31 cellular contexts compared by ENCODE assay signal in the genomic region with DNA sequence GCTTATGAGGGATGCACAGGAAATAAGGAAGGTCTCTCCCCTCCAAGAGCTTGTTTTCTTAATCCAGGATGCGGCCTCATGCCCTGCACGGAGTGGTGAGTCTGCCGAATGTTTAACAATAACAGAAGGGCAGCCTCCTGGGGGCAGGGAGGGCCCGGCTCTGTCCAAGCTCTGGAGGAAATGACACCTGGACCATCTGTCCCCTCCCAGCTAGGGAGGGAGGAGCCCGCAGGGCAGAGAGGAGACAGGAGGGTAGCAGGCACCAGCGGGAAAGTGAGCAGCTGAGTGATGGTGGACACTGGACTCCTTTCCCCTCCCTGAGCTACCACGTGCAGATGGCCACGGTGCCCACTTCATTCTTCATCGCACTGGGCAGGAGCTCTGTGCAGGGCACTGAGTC.
DNase-seq lines count a peak whose midpoint lies in the region; ATAC-seq and TF ChIP-seq lines count a peak whose summit lies in the region.
"Had no signal": no experiment of that assay in that cellular context is flagged by ENCODE, and none has a peak within 500 bp of the region (broad histone marks: within the 10 kb centered on the region; RNA-seq: fewer than 3 reads in every experiment).

No MANE protein-coding gene starts in this region.

- H4K20me1 ChIP-seq in GM23338 (replicated peaks; ENCODE audit: insufficient read depth): no peaks in the 10 kb centered on the region
- H4K20me1 ChIP-seq: BLaER1; BLaER1 treated with 17β-estradiol and CSF1 and Interleukin-3, amounts not matched to agents 10 nM and 100 nM had no signal

- peaks cover 8% of the 10 kb centered on the region for H3K27me3 Mint-ChIP-seq in GM23338 (ENCODE audit: insufficient read depth, low read depth, poor library complexity)
- H3K27me3 Mint-ChIP-seq: B cell; CD4-positive, alpha-beta T cell had no signal

- H4K91ac ChIP-seq in neuronal stem cell (ENCODE audit: low read depth, low read length, poor library complexity): no peak overlapping the region
- H4K91ac ChIP-seq in mesenchymal stem cell (ENCODE audit: low read length): no peak overlapping the region

- H3K9ac ChIP-seq in neuronal stem cell (ENCODE audit: low read depth, low read length, poor library complexity) (no peak overlapping the region), mesenchymal stem cell (ENCODE audit: low read length) (no peak overlapping the region)
- H3K9ac ChIP-seq: BLaER1; BLaER1 treated with 17β-estradiol and CSF1 and Interleukin-3, amounts not matched to agents 10 nM and 100 nM had no signal

- H3K23ac ChIP-seq in neuronal stem cell (ENCODE audit: low read depth, low read length, poor library complexity): no peak overlapping the region
- H3K23ac ChIP-seq in mesenchymal stem cell (ENCODE audit: low read length in 2 of 2): no peak overlapping the region

- H3K4me1 ChIP-seq in GM23338 (ENCODE audit: insufficient read depth) (no peaks in the 10 kb centered on the region), neuronal stem cell (ENCODE audit: control insufficient read depth in 2 of 2, insufficient read depth in 1 of 2, low read depth in 1 of 2, low read length in 2 of 2) (peaks cover 0 to 3% of the 10 kb centered on the region in 2 donors), mesenchymal stem cell (ENCODE audit: control insufficient read depth, insufficient read depth, low read depth, low read length) (no peaks in the 10 kb centered on the region)
- H3K4me1 ChIP-seq: A549; BE2C; BLaER1; BLaER1 treated with 17β-estradiol and CSF1 and Interleukin-3, amounts not matched to agents 10 nM and 100 nM; Caco-2 had no signal

- H3K4ac ChIP-seq in neuronal stem cell (ENCODE audit: low read length): no peak overlapping the region
- no peak overlapping the region for H3K4ac ChIP-seq in mesenchymal stem cell (ENCODE audit: low read depth in 1 of 2, low read length in 2 of 2)

- H3K36me3 Mint-ChIP-seq in GM23338 (ENCODE audit: low read depth): no peaks in the 10 kb centered on the region
- H3K36me3 Mint-ChIP-seq: CD14-positive monocyte; CD4-positive, alpha-beta memory T cell; CD4-positive, CD25-positive, alpha-beta regulatory T cell; CD8-positive, alpha-beta memory T cell; CD8-positive, alpha-beta T cell had no signal

- H3K9me3 ChIP-seq in neuronal stem cell (replicated peaks in 1 of 2; ENCODE audit: control insufficient read depth in 2 of 2, insufficient read depth in 1 of 2, low read depth in 1 of 2, low read length in 2 of 2) (no peaks in the 10 kb centered on the region), mesenchymal stem cell (ENCODE audit: control insufficient read depth, low read length) (no peaks in the 10 kb centered on the region)
- H3K9me3 ChIP-seq: A549; BE2C; BLaER1; BLaER1 treated with 17β-estradiol and CSF1 and Interleukin-3, amounts not matched to agents 10 nM and 100 nM; Caco-2 had no signal

- no peaks in the 10 kb centered on the region for H3F3A ChIP-seq in GM23338 (replicated peaks; ENCODE audit: low read depth)

- H2BK120ac ChIP-seq in neuronal stem cell (ENCODE audit: low read depth, low read length): no peak overlapping the region
- H2BK120ac ChIP-seq in mesenchymal stem cell (ENCODE audit: low read depth, low read length): no peak overlapping the region

- H3K36me3 ChIP-seq in GM23338 (ENCODE audit: insufficient read depth): no peaks in the 10 kb centered on the region
- no peaks in the 10 kb centered on the region for H3K36me3 ChIP-seq in neuronal stem cell (replicated peaks in 1 of 2; ENCODE audit: control insufficient read depth in 2 of 2, insufficient read depth in 2 of 2, low read length in 2 of 2)
- H3K36me3 ChIP-seq in mesenchymal stem cell (ENCODE audit: control insufficient read depth in 1 of 2, insufficient read depth in 2 of 2, low read depth in 1 of 2, low read length in 2 of 2): no peaks in the 10 kb centered on the region
- H3K36me3 ChIP-seq: BE2C; BLaER1; BLaER1 treated with 17β-estradiol and CSF1 and Interleukin-3, amounts not matched to agents 10 nM and 100 nM had no signal

- no peak for TF ChIP-seq CTCF in GM23338 (conservative IDR thresholded peaks at IDR 0.05; ENCODE audit: low read depth in 2 of 2)

- H2BK12ac ChIP-seq in neuronal stem cell (ENCODE audit: low read length) (no peak overlapping the region), mesenchymal stem cell (ENCODE audit: low read length in 2 of 2) (no peak overlapping the region)

- no peak overlapping the region for H3K4me2 ChIP-seq in GM23338
- no peak overlapping the region for H3K4me2 ChIP-seq in neuronal stem cell (ENCODE audit: insufficient read depth, low read length, poor library complexity, severe bottlenecking)
- no peak overlapping the region for H3K4me2 ChIP-seq in mesenchymal stem cell (ENCODE audit: low read length, poor library complexity, severe bottlenecking)
- H3K4me2 ChIP-seq: A549; BLaER1; BLaER1 treated with 17β-estradiol and CSF1 and Interleukin-3, amounts not matched to agents 10 nM and 100 nM had no signal

- H4K8ac ChIP-seq in neuronal stem cell (ENCODE audit: low read depth, low read length) (no peak overlapping the region), mesenchymal stem cell (ENCODE audit: low read length) (no peak overlapping the region)

- H3K27ac Mint-ChIP-seq in GM23338: no peak overlapping the region
- H3K27ac Mint-ChIP-seq: B cell; CD14-positive monocyte; CD4-positive, alpha-beta memory T cell; CD4-positive, alpha-beta T cell; CD4-positive, CD25-positive, alpha-beta regulatory T cell; CD8-positive, alpha-beta T cell had no signal

- H3K14ac ChIP-seq in neuronal stem cell (ENCODE audit: low read length): no peak overlapping the region
- H3K14ac ChIP-seq in mesenchymal stem cell (ENCODE audit: low read length in 2 of 2): no peak overlapping the region

- H3K4me3 Mint-ChIP-seq in GM23338: no peak overlapping the region
- H3K4me3 Mint-ChIP-seq: B cell; CD14-positive monocyte; CD4-positive, alpha-beta memory T cell; CD4-positive, alpha-beta T cell; CD4-positive, CD25-positive, alpha-beta regulatory T cell; CD8-positive, alpha-beta memory T cell; CD8-positive, alpha-beta T cell had no signal

- ATAC-seq in GM23338: no peak
- ATAC-seq in HG02885 (IDR thresholded peaks at IDR 0.05; ENCODE audit: poor library complexity, unreplicated experiment): no peak
- ATAC-seq: CD8-positive, alpha-beta T cell had no signal

- peak overlapping the region; percentile 69 for H3K18ac ChIP-seq in neuronal stem cell (ENCODE audit: low read length)
- H3K18ac ChIP-seq in mesenchymal stem cell (ENCODE audit: low read depth in 1 of 2, low read length in 2 of 2): no peak overlapping the region

- H2BK5ac ChIP-seq in neuronal stem cell (ENCODE audit: low read length) (peak overlapping the region; percentile 6), mesenchymal stem cell (ENCODE audit: low read depth, low read length, poor library complexity, severe bottlenecking) (no peak overlapping the region)

- no peak overlapping the region for H3K27ac ChIP-seq in GM23338 (ENCODE audit: low read depth)
- H3K27ac ChIP-seq in neuronal stem cell (replicated peaks; ENCODE audit: low read length): no peak overlapping the region
- no peak overlapping the region for H3K27ac ChIP-seq in mesenchymal stem cell (ENCODE audit: low read length, poor library complexity, severe bottlenecking)
- H3K27ac ChIP-seq: 22Rv1; A549; BLaER1; BLaER1 treated with 17β-estradiol and CSF1 and Interleukin-3, amounts not matched to agents 10 nM and 100 nM; C4-2B had no signal

- H3K27me3 ChIP-seq in GM23338 (ENCODE audit: insufficient read depth) (no peaks in the 10 kb centered on the region), neuronal stem cell (ENCODE audit: control insufficient read depth in 3 of 3, insufficient read depth in 3 of 3, low read depth in 1 of 3, low read length in 3 of 3) (no peaks in the 10 kb centered on the region), mesenchymal stem cell (ENCODE audit: control insufficient read depth in 1 of 2, insufficient read depth in 1 of 2, low read length in 2 of 2) (no peaks in the 10 kb centered on the region)
- H3K27me3 ChIP-seq: BE2C; BLaER1; BLaER1 treated with 17β-estradiol and CSF1 and Interleukin-3, amounts not matched to agents 10 nM and 100 nM had no signal

- WGBS in neuronal stem cell (ENCODE audit: extremely low coverage in 2 of 2, insufficient read length in 2 of 2, insufficient replicate concordance in 1 of 2), 2 donors: no CpG with 5 or more reads among the region's 9 CpGs
- 77% methylated on average over 9 of the region's 9 CpGs for WGBS in mesenchymal stem cell

- H3K79me1 ChIP-seq in neuronal stem cell (ENCODE audit: low read depth, low read length) (no peaks in the 10 kb centered on the region), mesenchymal stem cell (replicated peaks; ENCODE audit: low read length, poor library complexity, severe bottlenecking) (no peaks in the 10 kb centered on the region)

- H3K9me2 ChIP-seq in GM23338 (ENCODE audit: insufficient read depth): no peaks in the 10 kb centered on the region

- H2AFZ ChIP-seq in GM23338: peak overlapping the region; percentile 32; the same call in 1 of the 2 replicates
- no peak overlapping the region for H2AFZ ChIP-seq in neuronal stem cell (ENCODE audit: low read length)
- H2AFZ ChIP-seq in mesenchymal stem cell (ENCODE audit: low read depth, low read length): no peak overlapping the region

- no peak overlapping the region for H3K4me3 ChIP-seq in GM23338
- no peak overlapping the region for H3K4me3 ChIP-seq in neuronal stem cell (ENCODE audit: low read length in 2 of 2)
- no peak overlapping the region for H3K4me3 ChIP-seq in mesenchymal stem cell (ENCODE audit: insufficient read depth in 1 of 2, low read depth in 1 of 2, low read length in 2 of 2)
- H3K4me3 ChIP-seq: A549; BLaER1; BLaER1 treated with 17β-estradiol and CSF1 and Interleukin-3, amounts not matched to agents 10 nM and 100 nM had no signal

- peaks cover 6% of the 10 kb centered on the region; the same call in 2 of the 3 replicates for H3K4me1 Mint-ChIP-seq in GM23338
- H3K4me1 Mint-ChIP-seq: B cell; CD14-positive monocyte; CD4-positive, alpha-beta memory T cell; CD4-positive, CD25-positive, alpha-beta regulatory T cell; CD8-positive, alpha-beta memory T cell had no signal

- no peaks in the 10 kb centered on the region for H3K79me2 ChIP-seq in GM23338 (replicated peaks; ENCODE audit: insufficient read depth)

- no peaks in the 10 kb centered on the region for H3K9me3 Mint-ChIP-seq in GM23338
- H3K9me3 Mint-ChIP-seq: CD4-positive, alpha-beta T cell; CD8-positive, alpha-beta T cell had no signal

- peak overlapping the region; percentile 40 for H2AK5ac ChIP-seq in neuronal stem cell (ENCODE audit: low read depth, low read length)
- no peak overlapping the region for H2AK5ac ChIP-seq in mesenchymal stem cell (ENCODE audit: low read length, severe bottlenecking)

- H2BK15ac ChIP-seq in neuronal stem cell (ENCODE audit: low read length) (no peak overlapping the region), mesenchymal stem cell (ENCODE audit: low read depth, poor library complexity, severe bottlenecking) (no peak overlapping the region)

- DNase-seq in GM23338 (ENCODE audit: low spot score): no peak
- no peak for DNase-seq in neuronal stem cell (ENCODE audit: low spot score)
- DNase-seq in mesenchymal stem cell: no peak
- DNase-seq: 8988T; ACHN; AML-193; BE2C; C1 segment of cervical spinal cord; Caco-2; Calu3; CD4-positive, alpha-beta memory T cell; CD4-positive, alpha-beta T cell; CD4-positive, CD25-positive, alpha-beta regulatory T cell; CD8-positive, alpha-beta memory T cell; CD8-positive, alpha-beta T cell; COR-L47; DMS 273 treated with DMSO at 0.1 percent for 48 hours; DMS153; DMS53; DMS79; DMS79 treated with DMSO at 0.1 percent for 48 hours; DND-41; EL had no signal
